In the genomic region with DNA sequence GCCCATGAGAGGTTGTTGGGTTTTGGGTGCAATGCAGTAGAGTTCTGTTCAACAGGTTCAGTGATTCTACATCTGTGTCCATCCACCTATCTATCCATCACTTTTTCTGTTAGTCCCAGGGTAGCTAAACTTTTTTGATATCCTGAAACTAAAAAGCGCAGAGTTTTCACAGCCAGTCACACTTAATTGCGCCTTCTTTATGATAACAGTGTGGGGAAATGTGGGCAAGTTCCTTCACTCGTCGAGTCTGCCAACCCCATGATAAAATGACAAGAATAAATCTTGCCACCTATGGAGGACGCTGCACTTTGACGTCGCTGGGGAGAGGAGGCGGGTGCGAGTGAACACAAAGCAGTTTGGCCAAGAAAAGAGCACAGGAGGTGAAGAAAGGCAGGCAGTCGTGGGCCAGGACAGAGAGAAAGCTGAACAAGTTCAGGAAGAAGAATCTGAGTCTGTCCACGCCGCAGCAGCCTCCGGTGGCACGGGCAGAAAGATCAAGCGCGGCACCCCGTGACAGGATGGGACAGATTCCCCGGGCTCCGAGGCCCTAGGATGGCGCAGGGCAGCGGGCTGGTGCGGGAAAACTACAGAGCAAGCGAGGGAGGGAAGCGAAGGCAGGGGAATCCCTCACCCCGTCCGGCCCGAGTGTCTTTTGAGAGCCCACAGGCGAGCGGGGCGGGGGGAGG, we compare ENCODE assay signal across 9 cellular contexts. TPM values are rescaled to one million over a fixed set of nuclear protein-coding genes. Genes with fewer than 3 reads are reported as not detected.
DNase-seq lines count a peak whose midpoint lies in the region; ATAC-seq and TF ChIP-seq lines count a peak whose summit lies in the region.
"Had no signal": no experiment of that assay in that cellular context is flagged by ENCODE, and none has a peak within 500 bp of the region (broad histone marks: within the 10 kb centered on the region; RNA-seq: fewer than 3 reads in every experiment).

No MANE protein-coding gene starts in this region.

- no peak overlapping the region for H2AFZ ChIP-seq in OCI-LY7 (ENCODE audit: low read length)

- H3K9me2 ChIP-seq in OCI-LY7 (ENCODE audit: insufficient read depth, low read length), result no peaks in the 10 kb centered on the region

- H3K9me3 ChIP-seq in OCI-LY7 (ENCODE audit: low read length), result no peaks in the 10 kb centered on the region

- POLR2A ChIA-PET in OCI-LY7 (lab: Charles Lee), result no interaction called here

- in situ Hi-C loops in astrocyte of the cerebellum (cut with HindIII; ENCODE audit: low sequenced_read_pairs), result no loop called here

- no TSS peak for BruUV-seq in OCI-LY7 (replicated peaks; lab: Mats Ljungman, UMichigan)

- H4K20me1 ChIP-seq in OCI-LY7 (ENCODE audit: insufficient read depth, low read length), result no peaks in the 10 kb centered on the region

- no peaks in the 10 kb centered on the region for H3K79me2 ChIP-seq in OCI-LY7 (ENCODE audit: insufficient read depth, low read depth, low read length)

- no peak for TF ChIP-seq CTCF in astrocyte of the cerebellum (IDR thresholded peaks at IDR 0.05; ENCODE audit: low read depth, low read length, missing control alignments)
- no peak for TF ChIP-seq CTCF in OCI-LY7 (conservative IDR thresholded peaks at IDR 0.05; ENCODE audit: low read length)

- H3K4me1 Mint-ChIP-seq in natural killer cell treated with Interleukin-12 subunit alpha and Interleukin-12 subunit beta and Interleukin-15 and Interleukin-18, amount 100 ng/mL, for 72 hours (ENCODE audit: low read depth in 2 of 2), result peaks cover 9 to 10% of the 10 kb centered on the region in 2 donors

- intact Hi-C loops in OCI-LY7 (cut with micrococcal nuclease; ENCODE audit: unreplicated experiment), result no loop called here

- CTCF ChIA-PET in OCI-LY7 (lab: Charles Lee; ENCODE audit: unreplicated experiment), result no interaction called here

- H3K4me3 ChIP-seq in astrocyte of the cerebellum (ENCODE audit: low read depth, low read length) (peak overlapping the region; percentile 19), OCI-LY7 (ENCODE audit: low read depth, low read length, poor library complexity, severe bottlenecking) (no peak overlapping the region)

- peaks cover 50 to 67% of the 10 kb centered on the region in 2 donors for H3K27me3 Mint-ChIP-seq in natural killer cell treated with Interleukin-12 subunit alpha and Interleukin-12 subunit beta and Interleukin-15 and Interleukin-18, amount 100 ng/mL, for 72 hours

- DNase-seq in astrocyte of the cerebellum (ENCODE audit: low read depth) (no peak), dedifferentiated amniotic fluid mesenchymal stem cell (ENCODE audit: extremely low spot score) (no peak), OCI-LY7 (ENCODE audit: low spot score) (no peak)
- no peak for DNase-seq in natural killer cell treated with Interleukin-12 subunit alpha and Interleukin-12 subunit beta and Interleukin-15 and Interleukin-18, amount 100 ng/mL, for 72 hours (ENCODE audit: low spot score)
- DNase-seq in NK-92 treated with Interleukin-12 subunit alpha and Interleukin-12 subunit beta, amount 100 ng/mL, for 24 hours (lab: John Stamatoyannopoulos, UW), result no peak
- DNase-seq in activated CD4-positive, alpha-beta T cell treated with anti-CD3 and anti-CD28 coated beads, Interleukin-2, amount 50 U/mL, for 4 hours, result no peak

- H3K4me1 ChIP-seq in OCI-LY7 (ENCODE audit: insufficient read depth, low read length, poor library complexity, severe bottlenecking), result no peaks in the 10 kb centered on the region

- no peaks in the 10 kb centered on the region for H3K36me3 ChIP-seq in OCI-LY7 (ENCODE audit: insufficient read depth, low read length)

- peak; percentile 54 for ATAC-seq in GM19438 (IDR thresholded peaks at IDR 0.05; ENCODE audit: low read depth, unreplicated experiment)
- peak; percentile 20 for ATAC-seq in HG03097 (IDR thresholded peaks at IDR 0.05; ENCODE audit: low FRiP score, unreplicated experiment)
- ATAC-seq in natural killer cell treated with Interleukin-12 subunit alpha and Interleukin-12 subunit beta and Interleukin-15 and Interleukin-18, amount 100 ng/mL, for 72 hours, result peak; percentile 36 to 46

- H3K27ac ChIP-seq in OCI-LY7 (ENCODE audit: low read depth, low read length, poor library complexity, severe bottlenecking), result no peak overlapping the region

- no peak overlapping the region for H3K4me2 ChIP-seq in OCI-LY7 (ENCODE audit: low read length)

- H3K36me3 Mint-ChIP-seq in natural killer cell treated with Interleukin-12 subunit alpha and Interleukin-12 subunit beta and Interleukin-15 and Interleukin-18, amount 100 ng/mL, for 72 hours, result peaks cover 19% of the 10 kb centered on the region

- H3K9me3 Mint-ChIP-seq in natural killer cell treated with Interleukin-12 subunit alpha and Interleukin-12 subunit beta and Interleukin-15 and Interleukin-18, amount 100 ng/mL, for 72 hours, result no peaks in the 10 kb centered on the region

- peak overlapping the region; percentile 55 for H3K4me3 Mint-ChIP-seq in natural killer cell treated with Interleukin-12 subunit alpha and Interleukin-12 subunit beta and Interleukin-15 and Interleukin-18, amount 100 ng/mL, for 72 hours

- no peak overlapping the region for H3K27ac Mint-ChIP-seq in natural killer cell treated with Interleukin-12 subunit alpha and Interleukin-12 subunit beta and Interleukin-15 and Interleukin-18, amount 100 ng/mL, for 72 hours

RNA-seq across cellular contexts. Expression of a gene that starts 9.2 kb away (rescaled TPM):
- total RNA-seq in natural killer cell treated with Interleukin-12 subunit alpha and Interleukin-12 subunit beta and Interleukin-15 and Interleukin-18, amount 100 ng/mL, for 72 hours, result not detected
- not detected in 2 replicates for total RNA-seq in OCI-LY7 (2014; rRNA removed; shearing (Covaris generic))
- total RNA-seq in OCI-LY7 (2022), result not detected in 2 replicates
- total RNA-seq: kidney epithelial cell had no signal
